In genomic region chr15:84772031-84772430, GRCh38 we compare ENCODE assay signal across 20 cellular contexts. TPM values are rescaled to one million over a fixed set of nuclear protein-coding genes. Genes with fewer than 3 reads are reported as not detected.
DNase-seq lines count a peak whose midpoint lies in the region; ATAC-seq and TF ChIP-seq lines count a peak whose summit lies in the region.
"Had no signal": no experiment of that assay in that cellular context is flagged by ENCODE, and none has a peak within 500 bp of the region (broad histone marks: within the 10 kb centered on the region; RNA-seq: fewer than 3 reads in every experiment).

No MANE protein-coding gene starts in this region.

- H3K4me1 ChIP-seq in mesenchymal stem cell (ENCODE audit: control insufficient read depth, insufficient read depth, low read depth, low read length) = peaks cover 1% of the 10 kb centered on the region

- H3K27ac ChIP-seq in mesenchymal stem cell (ENCODE audit: low read length, poor library complexity, severe bottlenecking) = no peak overlapping the region

- H3K4me2 ChIP-seq in mesenchymal stem cell (ENCODE audit: low read length, poor library complexity, severe bottlenecking) = no peak overlapping the region

- H2BK5ac ChIP-seq in mesenchymal stem cell (ENCODE audit: low read depth, low read length, poor library complexity, severe bottlenecking) = no peak overlapping the region

- no peak for TF ChIP-seq CTCF in NB4 (IDR thresholded peaks at IDR 0.05; ENCODE audit: low read depth, low read length)
- no peak for TF ChIP-seq CTCF in type B pancreatic cell (conservative IDR thresholded peaks at IDR 0.05)

- H3K9me3 ChIP-seq in mesenchymal stem cell (ENCODE audit: control insufficient read depth, low read length) = no peaks in the 10 kb centered on the region
- H3K9me3 ChIP-seq: esophagus muscularis mucosa, sigmoid colon had no signal

- no peak overlapping the region for H3K4ac ChIP-seq in mesenchymal stem cell (ENCODE audit: low read depth in 1 of 2, low read length in 2 of 2)

- no peak for DNase-seq in activated naive CD4-positive, alpha-beta T cell treated with anti-CD3 and anti-CD28 coated beads, Interleukin-2, amount 50 U/mL, for 72 hours (ENCODE audit: low spot score in 2 of 2)
- peak; percentile 59 for DNase-seq in NB4 (ENCODE audit: low read depth)
- DNase-seq in mesenchymal stem cell = peak; percentile 28
- DNase-seq in type B pancreatic cell (ENCODE audit: extremely low spot score, unreplicated experiment) = no peak
- DNase-seq: activated CD4-positive, alpha-beta T cell treated with anti-CD3 and anti-CD28 coated beads, Interleukin-2, amount 10 ng/mL, durations not matched to agents 24 days and 14 days; NCI-H1417; NCI-H2107; NCI-H446 treated with DMSO at 0.1 percent for 48 hours; OCI-M1; sigmoid colon; T-helper 2 cell had no signal

- H3K4me3 Mint-ChIP-seq in activated naive CD4-positive, alpha-beta T cell treated with anti-CD3 and anti-CD28 coated beads, Interleukin-2, amount 50 U/mL, for 24 hours = no peak overlapping the region
- H3K4me3 Mint-ChIP-seq in type B pancreatic cell = no peak overlapping the region
- H3K4me3 Mint-ChIP-seq: activated CD4-positive, alpha-beta T cell treated with anti-CD3 and anti-CD28 coated beads, Interleukin-2, amount 10 ng/mL, durations not matched to agents 24 days and 14 days; brain; mesothelial cell of epicardium; nephron had no signal

- no peak overlapping the region for H2BK120ac ChIP-seq in mesenchymal stem cell (ENCODE audit: low read depth, low read length)

- H3K36me3 Mint-ChIP-seq in activated naive CD4-positive, alpha-beta T cell treated with anti-CD3 and anti-CD28 coated beads, Interleukin-2, amount 50 U/mL, for 24 hours = peaks cover 17% of the 10 kb centered on the region
- peaks cover 7 to 18% of the 10 kb centered on the region in 2 donors for H3K36me3 Mint-ChIP-seq in activated naive CD4-positive, alpha-beta T cell treated with anti-CD3 and anti-CD28 coated beads, Interleukin-2, amount 50 U/mL, for 72 hours
- H3K36me3 Mint-ChIP-seq in type B pancreatic cell = peaks cover 14% of the 10 kb centered on the region

- no peak overlapping the region for H4K8ac ChIP-seq in mesenchymal stem cell (ENCODE audit: low read length)

- no peak overlapping the region for H2AK5ac ChIP-seq in mesenchymal stem cell (ENCODE audit: low read length, severe bottlenecking)

- H2AFZ ChIP-seq in mesenchymal stem cell (ENCODE audit: low read depth, low read length) = no peak overlapping the region

- no peak overlapping the region for H2BK12ac ChIP-seq in mesenchymal stem cell (ENCODE audit: low read length in 2 of 2)

- H3K27me3 ChIP-seq in mesenchymal stem cell (ENCODE audit: control insufficient read depth in 1 of 2, insufficient read depth in 1 of 2, low read length in 2 of 2) = no peaks in the 10 kb centered on the region
- H3K27me3 ChIP-seq: esophagus muscularis mucosa, sigmoid colon had no signal

- H3K4me1 Mint-ChIP-seq in activated naive CD4-positive, alpha-beta T cell treated with anti-CD3 and anti-CD28 coated beads, Interleukin-2, amount 50 U/mL, for 24 hours = peaks cover 47% of the 10 kb centered on the region
- H3K4me1 Mint-ChIP-seq in type B pancreatic cell (ENCODE audit: unreplicated experiment) = peaks cover 17% of the 10 kb centered on the region
- H3K4me1 Mint-ChIP-seq: brain had no signal

- no peaks in the 10 kb centered on the region for H3K27me3 Mint-ChIP-seq in activated naive CD4-positive, alpha-beta T cell treated with anti-CD3 and anti-CD28 coated beads, Interleukin-2, amount 50 U/mL, for 24 hours
- no peaks in the 10 kb centered on the region for H3K27me3 Mint-ChIP-seq in type B pancreatic cell
- H3K27me3 Mint-ChIP-seq: activated CD4-positive, alpha-beta T cell treated with anti-CD3 and anti-CD28 coated beads, Interleukin-2, amount 10 ng/mL, durations not matched to agents 24 days and 14 days had no signal

- no peak overlapping the region for H3K4me3 ChIP-seq in NB4 (ENCODE audit: low read depth, low read length)
- no peak overlapping the region for H3K4me3 ChIP-seq in mesenchymal stem cell (ENCODE audit: insufficient read depth in 1 of 2, low read depth in 1 of 2, low read length in 2 of 2)
- H3K4me3 ChIP-seq: esophagus muscularis mucosa, sigmoid colon had no signal

- H4K91ac ChIP-seq in mesenchymal stem cell (ENCODE audit: low read length) = no peak overlapping the region

- no peak overlapping the region for H3K14ac ChIP-seq in mesenchymal stem cell (ENCODE audit: low read length in 2 of 2)

- ATAC-seq in activated naive CD4-positive, alpha-beta T cell treated with anti-CD3 and anti-CD28 coated beads, Interleukin-2, amount 50 U/mL, for 72 hours = no peak
- no peak for ATAC-seq in activated CD4-positive, CD25-positive, alpha-beta regulatory T cell treated with anti-CD3 and anti-CD28 coated beads, Interleukin-2, amount 50 U/mL, for 24 hours
- ATAC-seq in GM19452 (IDR thresholded peaks at IDR 0.05; ENCODE audit: unreplicated experiment) = no peak
- ATAC-seq in GM18511 (IDR thresholded peaks at IDR 0.05; ENCODE audit: unreplicated experiment) = no peak
- ATAC-seq: SK-N-SH treated with all-trans-retinoic acid at 6 μM for 48 hours had no signal

- no peaks in the 10 kb centered on the region for H3K9me3 Mint-ChIP-seq in activated naive CD4-positive, alpha-beta T cell treated with anti-CD3 and anti-CD28 coated beads, Interleukin-2, amount 50 U/mL, for 24 hours
- no peaks in the 10 kb centered on the region for H3K9me3 Mint-ChIP-seq in activated naive CD4-positive, alpha-beta T cell treated with anti-CD3 and anti-CD28 coated beads, Interleukin-2, amount 50 U/mL, for 72 hours
- H3K9me3 Mint-ChIP-seq in type B pancreatic cell = no peaks in the 10 kb centered on the region
- H3K9me3 Mint-ChIP-seq: activated CD4-positive, alpha-beta T cell treated with anti-CD3 and anti-CD28 coated beads, Interleukin-2, amount 10 ng/mL, durations not matched to agents 24 days and 14 days; brain; mesothelial cell of epicardium; nephron had no signal

- H3K36me3 ChIP-seq in mesenchymal stem cell (ENCODE audit: control insufficient read depth in 1 of 2, insufficient read depth in 2 of 2, low read depth in 1 of 2, low read length in 2 of 2) = peaks cover 23 to 51% of the 10 kb centered on the region in 2 experiments

- no peak overlapping the region for H3K23ac ChIP-seq in mesenchymal stem cell (ENCODE audit: low read length in 2 of 2)

- H2BK15ac ChIP-seq in mesenchymal stem cell (ENCODE audit: low read depth, poor library complexity, severe bottlenecking) = no peak overlapping the region

- TF ChIP-seq POLR2A in NB4 (IDR thresholded peaks at IDR 0.05; ENCODE audit: extremely low read depth, insufficient read length) = no peak

- peaks cover 12% of the 10 kb centered on the region for H3K79me1 ChIP-seq in mesenchymal stem cell (replicated peaks; ENCODE audit: low read length, poor library complexity, severe bottlenecking)

- peak overlapping the region; percentile 69 for H3K27ac Mint-ChIP-seq in activated naive CD4-positive, alpha-beta T cell treated with anti-CD3 and anti-CD28 coated beads, Interleukin-2, amount 50 U/mL, for 24 hours
- no peak overlapping the region for H3K27ac Mint-ChIP-seq in activated naive CD4-positive, alpha-beta T cell treated with anti-CD3 and anti-CD28 coated beads, Interleukin-2, amount 50 U/mL, for 72 hours
- peak overlapping the region; percentile 40 for H3K27ac Mint-ChIP-seq in type B pancreatic cell
- H3K27ac Mint-ChIP-seq: activated CD4-positive, alpha-beta T cell treated with anti-CD3 and anti-CD28 coated beads, Interleukin-2, amount 10 ng/mL, durations not matched to agents 24 days and 14 days; mesothelial cell of epicardium had no signal

- no peak overlapping the region for H3K9ac ChIP-seq in mesenchymal stem cell (ENCODE audit: low read length)

- H3K18ac ChIP-seq in mesenchymal stem cell (ENCODE audit: low read depth in 1 of 2, low read length in 2 of 2) = no peak overlapping the region

- 72% methylated on average over 5 of the region's 5 CpGs for WGBS in mesenchymal stem cell

RNA-seq across cellular contexts. Expression of gene ZNF592, which starts 23.6 kb away (rescaled TPM):
- total RNA-seq in activated naive CD4-positive, alpha-beta T cell treated with anti-CD3 and anti-CD28 coated beads, Interleukin-2, amount 50 U/mL, for 72 hours = 10 to 100 TPM; 22.7 to 34.7 TPM
- polyA plus RNA-seq in mesenchymal stem cell (2013, experiment 1 of 2) = 11.9 TPM
- polyA plus RNA-seq in mesenchymal stem cell (2013, experiment 2 of 2) = 11.2 TPM
- 26.4 and 26.8 TPM in 2 replicates for total RNA-seq in type B pancreatic cell (ENCODE audit: low replicate concordance)

RNA-seq across cellular contexts. Expression of gene ALPK3, which starts 45.1 kb away (rescaled TPM):
- total RNA-seq in activated naive CD4-positive, alpha-beta T cell treated with anti-CD3 and anti-CD28 coated beads, Interleukin-2, amount 50 U/mL, for 72 hours = under 1 TPM; 0.07 to 0.54 TPM
- polyA plus RNA-seq in mesenchymal stem cell (2013, experiment 1 of 2) = 1.2 TPM
- 1.1 TPM for polyA plus RNA-seq in mesenchymal stem cell (2013, experiment 2 of 2)
- total RNA-seq in type B pancreatic cell (ENCODE audit: low replicate concordance) = 9.6 and 10.8 TPM in 2 replicates

RNA-seq across cellular contexts. Expression of gene SEC11A, which starts 56.1 kb away (rescaled TPM):
- 100 to 1,000 TPM; 111 to 129 TPM for total RNA-seq in activated naive CD4-positive, alpha-beta T cell treated with anti-CD3 and anti-CD28 coated beads, Interleukin-2, amount 50 U/mL, for 72 hours
- polyA plus RNA-seq in mesenchymal stem cell (2013, experiment 1 of 2) = 265 TPM
- 272 TPM for polyA plus RNA-seq in mesenchymal stem cell (2013, experiment 2 of 2)
- 178 and 185 TPM in 2 replicates for total RNA-seq in type B pancreatic cell (ENCODE audit: low replicate concordance)

Comparison
In these comparisons a context has a peak if more than half of its experiments do, and no peak if none do; other contexts are left out.
1. H3K27ac Mint-ChIP-seq: peak in activated naive CD4-positive, alpha-beta T cell treated with anti-CD3 and anti-CD28 coated beads, Interleukin-2, amount 50 U/mL, for 24 hours (single experiment) and type B pancreatic cell (single experiment); none in activated naive CD4-positive, alpha-beta T cell treated with anti-CD3 and anti-CD28 coated beads, Interleukin-2, amount 50 U/mL, for 72 hours (0 of 2).
2. DNase-seq: peak in NB4 (single experiment) and mesenchymal stem cell (single experiment); none in activated naive CD4-positive, alpha-beta T cell treated with anti-CD3 and anti-CD28 coated beads, Interleukin-2, amount 50 U/mL, for 72 hours (0 of 2) and type B pancreatic cell (single experiment).